Comparison of ENCODE assay signal across 13 cellular contexts in the genomic region with DNA sequence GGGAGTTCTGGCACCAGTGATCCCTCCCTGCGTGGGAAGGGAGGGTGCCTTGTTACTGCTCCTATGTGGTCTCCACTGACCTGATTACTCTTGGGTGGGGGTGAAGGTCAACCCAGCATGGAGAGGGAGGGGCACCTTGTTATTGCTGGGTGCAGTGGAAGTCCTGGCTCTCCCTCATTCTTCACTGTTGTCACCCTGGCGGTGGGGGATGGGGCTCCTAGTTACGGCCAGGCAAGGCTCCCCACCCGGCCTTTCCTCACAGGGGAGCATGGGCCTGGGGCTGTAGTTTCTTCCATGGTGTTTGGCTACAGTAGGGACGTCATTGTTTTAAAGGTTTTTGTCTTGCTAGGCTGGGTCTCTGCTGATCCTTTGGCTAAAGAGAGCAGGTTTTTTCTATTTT. TPM values are rescaled to one million over a fixed set of nuclear protein-coding genes. Genes with fewer than 3 reads are reported as not detected.
"Had no signal": no experiment of that assay in that cellular context is flagged by ENCODE, and none has a peak within 500 bp of the region (broad histone marks: within the 10 kb centered on the region; RNA-seq: fewer than 3 reads in every experiment).

No MANE protein-coding gene starts in this region.

- H3K4me3 ChIP-seq: SK-N-MC, skin epidermis had no signal

- H3K27ac ChIP-seq: SK-N-MC, skin epidermis had no signal

- ATAC-seq: activated CD8-positive, alpha-beta T cell treated with anti-CD3 and anti-CD28 coated beads for 36 hours; activated T-helper 17 cell treated with anti-CD3 and anti-CD28 coated beads, Interleukin-2, amount 50 U/mL, for 72 hours; effector memory CD8-positive, alpha-beta T cell; naive thymus-derived CD8-positive, alpha-beta T cell; stimulated activated effector memory CD8-positive, alpha-beta T cell treated with anti-CD3 and anti-CD28 coated beads, Interleukin-12 subunit alpha, Interleukin-12 subunit beta, amount 100 ng/mL, for 72 hours had no signal

- DNase-seq: activated B cell treated with CpG ODN at 0.5 μM for 24 hours; activated CD4-positive, alpha-beta T cell treated with anti-CD3 and anti-CD28 coated beads, Interleukin-2, amount 10 ng/mL, durations not matched to agents 24 days and 14 days; activated CD8-positive, alpha-beta T cell treated with anti-CD3 and anti-CD28 coated beads for 36 hours; activated naive CD4-positive, alpha-beta T cell treated with anti-CD3 and anti-CD28 coated beads, Interleukin-2, amount 50 U/mL, for 16 hours; activated T-cell treated with anti-CD3 and anti-CD28 coated beads, Interleukin-2, amount 50 U/mL, for 1 hour; effector memory CD8-positive, alpha-beta T cell; mesendoderm; stimulated activated CD4-positive, alpha-beta T cell treated with anti-CD3 and anti-CD28 coated beads, Interleukin-4, amount 100 ng/mL, for 1 hour had no signal

RNA-seq across cellular contexts. Expression of a gene that starts 40.8 kb away (rescaled TPM):
- total RNA-seq: activated CD4-positive, alpha-beta T cell treated with anti-CD3 and anti-CD28 coated beads, Interleukin-2, amount 10 ng/mL, durations not matched to agents 24 days and 14 days had no signal

RNA-seq across cellular contexts. Expression of a gene that starts 49.4 kb away (rescaled TPM):
- total RNA-seq: activated CD4-positive, alpha-beta T cell treated with anti-CD3 and anti-CD28 coated beads, Interleukin-2, amount 10 ng/mL, durations not matched to agents 24 days and 14 days; activated CD8-positive, alpha-beta T cell treated with anti-CD3 and anti-CD28 coated beads for 36 hours; naive thymus-derived CD8-positive, alpha-beta T cell had no signal
